In genomic region chr15:38182900-38183299, GRCh38 we compare ENCODE assay signal across 18 cellular contexts.
DNase-seq lines count a peak whose midpoint lies in the region; ATAC-seq and TF ChIP-seq lines count a peak whose summit lies in the region.
"Had no signal": no experiment of that assay in that cellular context is flagged by ENCODE, and none has a peak within 500 bp of the region (broad histone marks: within the 10 kb centered on the region; RNA-seq: fewer than 3 reads in every experiment).

No MANE protein-coding gene starts in this region.

- no peaks in the 10 kb centered on the region for H3K79me1 ChIP-seq in neuronal stem cell (ENCODE audit: low read depth, low read length)

- H4K8ac ChIP-seq in neuronal stem cell (ENCODE audit: low read depth, low read length) = no peak overlapping the region

- ATAC-seq in left ventricle myocardium superior = peak; percentile 72
- ATAC-seq in right cardiac atrium = no peak
- no peak for ATAC-seq in GM19467 (IDR thresholded peaks at IDR 0.05; ENCODE audit: unreplicated experiment)

- no peak overlapping the region for H3K27ac ChIP-seq in right cardiac atrium (ENCODE audit: low read length)
- H3K27ac ChIP-seq in neuronal stem cell (replicated peaks; ENCODE audit: low read length) = no peak overlapping the region
- H3K27ac ChIP-seq: GM23248 had no signal

- H2AFZ ChIP-seq in neuronal stem cell (ENCODE audit: low read length) = peak overlapping the region; percentile 60
- H2AFZ ChIP-seq: GM23248 had no signal

- no peak overlapping the region for H2BK5ac ChIP-seq in neuronal stem cell (ENCODE audit: low read length)

- TF ChIP-seq POLR2A in lower leg skin (IDR thresholded peaks at IDR 0.05) = no peak

- no peak overlapping the region for H3K4me2 ChIP-seq in neuronal stem cell (ENCODE audit: insufficient read depth, low read length, poor library complexity, severe bottlenecking)

- H3K18ac ChIP-seq in neuronal stem cell (ENCODE audit: low read length) = no peak overlapping the region

- H3K9ac ChIP-seq in neuronal stem cell (ENCODE audit: low read depth, low read length, poor library complexity) = no peak overlapping the region
- H3K9ac ChIP-seq: GM23248 had no signal

- intact Hi-C loops in left ventricle myocardium superior (cut with micrococcal nuclease) (no loop called here), right cardiac atrium (cut with DNase I) (no loop called here), lower leg skin (cut with DNase I; ENCODE audit: low total_unique reads) (no loop called here)

- WGBS in right cardiac atrium = 68% methylated on average over 3 of the region's 3 CpGs
- WGBS in neuronal stem cell (ENCODE audit: extremely low coverage in 2 of 2, insufficient read length in 2 of 2, insufficient replicate concordance in 1 of 2), 2 donors = no CpG with 5 or more reads among the region's 3 CpGs
- WGBS in lower leg skin, 2 donors = 65 to 75% methylated on average over 3 of the region's 3 CpGs

- H2AK5ac ChIP-seq in neuronal stem cell (ENCODE audit: low read depth, low read length) = no peak overlapping the region

- no peak overlapping the region for H3K4ac ChIP-seq in neuronal stem cell (ENCODE audit: low read length)

- no peak overlapping the region for H2BK120ac ChIP-seq in neuronal stem cell (ENCODE audit: low read depth, low read length)

- no peak overlapping the region for H2BK15ac ChIP-seq in neuronal stem cell (ENCODE audit: low read length)

- H3K9me3 ChIP-seq in right cardiac atrium (ENCODE audit: control insufficient read depth, low read length) (no peaks in the 10 kb centered on the region), neuronal stem cell (replicated peaks in 1 of 2; ENCODE audit: control insufficient read depth in 2 of 2, insufficient read depth in 1 of 2, low read depth in 1 of 2, low read length in 2 of 2) (no peaks in the 10 kb centered on the region)
- H3K9me3 ChIP-seq: BE2C, HAP-1 had no signal

- no peak overlapping the region for H2BK12ac ChIP-seq in neuronal stem cell (ENCODE audit: low read length)

- no peak for TF ChIP-seq CTCF in lower leg skin (IDR thresholded peaks at IDR 0.05)

- H3K36me3 ChIP-seq in neuronal stem cell (replicated peaks in 1 of 2; ENCODE audit: control insufficient read depth in 2 of 2, insufficient read depth in 2 of 2, low read length in 2 of 2) = no peaks in the 10 kb centered on the region
- H3K36me3 ChIP-seq: BE2C, HAP-1 had no signal

- H3K4me1 ChIP-seq in right cardiac atrium (ENCODE audit: control insufficient read depth, insufficient read depth, low read length) = no peaks in the 10 kb centered on the region
- H3K4me1 ChIP-seq in neuronal stem cell (ENCODE audit: control insufficient read depth in 2 of 2, insufficient read depth in 1 of 2, low read depth in 1 of 2, low read length in 2 of 2) = peaks cover 9 to 24% of the 10 kb centered on the region in 2 donors
- H3K4me1 ChIP-seq: BE2C had no signal

- no peak overlapping the region for H3K14ac ChIP-seq in neuronal stem cell (ENCODE audit: low read length)

- DNase-seq in left ventricle myocardium superior (no peak), right cardiac atrium (no peak), RPMI7951 (ENCODE audit: low read depth) (peak; percentile 36), neuronal stem cell (ENCODE audit: low spot score) (no peak), superior temporal gyrus (ENCODE audit: extremely low spot score) (peak; percentile 76), iPS-NIHi11 (ENCODE audit: low spot score) (no peak), lower leg skin (ENCODE audit: low spot score in 2 of 2) (no peak)
- DNase-seq: BE2C; C1 segment of cervical spinal cord; CD4-positive, CD25-positive, alpha-beta regulatory T cell; CD8-positive, alpha-beta memory T cell; COR-L47; DMS 273 treated with DMSO at 0.1 percent for 48 hours; DMS79; GF-D8; GM23248 had no signal

- no peak overlapping the region for H4K91ac ChIP-seq in neuronal stem cell (ENCODE audit: low read depth, low read length, poor library complexity)

- H3K23ac ChIP-seq in neuronal stem cell (ENCODE audit: low read depth, low read length, poor library complexity) = no peak overlapping the region

- H3K27me3 ChIP-seq in right cardiac atrium (ENCODE audit: control insufficient read depth, insufficient read depth) = no peaks in the 10 kb centered on the region
- no peaks in the 10 kb centered on the region for H3K27me3 ChIP-seq in neuronal stem cell (ENCODE audit: control insufficient read depth in 3 of 3, insufficient read depth in 3 of 3, low read depth in 1 of 3, low read length in 3 of 3)

- H3K4me3 ChIP-seq in right cardiac atrium (ENCODE audit: low read length) (no peak overlapping the region), neuronal stem cell (ENCODE audit: low read length in 2 of 2) (no peak overlapping the region), lower leg skin (ENCODE audit: low read depth, poor library complexity, severe bottlenecking) (no peak overlapping the region)
- H3K4me3 ChIP-seq: GM23248, HAP-1 had no signal

Comparison
In these comparisons a context has a peak if more than half of its experiments do, and no peak if none do; other contexts are left out.
1. DNase-seq: peak in RPMI7951 (single experiment) and superior temporal gyrus (single experiment); none in left ventricle myocardium superior (single experiment), right cardiac atrium (0 of 3), neuronal stem cell (single experiment), iPS-NIHi11 (single experiment) and lower leg skin (0 of 2).